ENCODE assay signal across 25 cellular contexts in the genomic region with DNA sequence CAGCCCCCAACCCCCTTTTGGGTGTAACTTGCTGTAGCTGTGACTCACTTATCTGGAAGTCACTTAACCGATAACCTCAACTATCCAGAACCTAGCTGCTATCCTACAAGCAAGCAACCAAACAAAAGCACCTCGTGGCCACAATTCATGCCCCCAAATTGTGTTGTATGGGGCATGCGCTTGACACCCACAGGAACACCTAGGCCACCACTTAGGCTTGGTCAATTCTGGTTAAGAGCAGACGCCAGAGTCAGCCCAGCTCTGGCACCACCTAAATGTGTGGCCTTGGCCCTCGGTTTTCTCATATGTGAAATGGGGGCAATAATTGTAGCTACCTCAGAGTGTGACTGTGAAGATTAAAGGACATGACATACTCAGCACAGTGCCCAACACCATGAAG. TPM values are rescaled to one million over a fixed set of nuclear protein-coding genes. Genes with fewer than 3 reads are reported as not detected.
A peak's percentile ranks its signal among the peaks of the same experiment; 100 is the strongest.
DNase-seq lines count a peak whose midpoint lies in the region; ATAC-seq lines count a peak whose summit lies in the region.
"Had no signal": no experiment of that assay in that cellular context is flagged by ENCODE, and none has a peak within 500 bp of the region (broad histone marks: within the 10 kb centered on the region; RNA-seq: fewer than 3 reads in every experiment).

No MANE protein-coding gene starts in this region.

- H3K9me3 Mint-ChIP-seq in stimulated activated naive CD8-positive, alpha-beta T cell treated with anti-CD3 and anti-CD28 coated beads, Interleukin-15, Interleukin-2, amounts not matched to agents 100 ng/mL and 50 ng/mL, for 24 hours = no peaks in the 10 kb centered on the region
- H3K9me3 Mint-ChIP-seq in T-cell = no peaks in the 10 kb centered on the region
- no peaks in the 10 kb centered on the region for H3K9me3 Mint-ChIP-seq in effector memory CD8-positive, alpha-beta T cell

- H3K27ac Mint-ChIP-seq in stimulated activated naive CD8-positive, alpha-beta T cell treated with anti-CD3 and anti-CD28 coated beads, Interleukin-15, Interleukin-2, amounts not matched to agents 100 ng/mL and 50 ng/mL, for 24 hours = no peak overlapping the region
- H3K27ac Mint-ChIP-seq in T-cell = peak overlapping the region; percentile 66 to 75
- H3K27ac Mint-ChIP-seq in effector memory CD8-positive, alpha-beta T cell = peak overlapping the region; percentile 97
- H3K27ac Mint-ChIP-seq: activated CD8-positive, alpha-beta memory T cell treated with anti-CD3 and anti-CD28 coated beads, Interleukin-2, amount 10 ng/mL, durations not matched to agents 7 days and 5 days; endodermal cell had no signal

- H3K4me3 Mint-ChIP-seq in stimulated activated naive CD8-positive, alpha-beta T cell treated with anti-CD3 and anti-CD28 coated beads, Interleukin-15, Interleukin-2, amounts not matched to agents 100 ng/mL and 50 ng/mL, for 24 hours = peak overlapping the region; percentile 27
- peak overlapping the region; percentile 10 to 88 (median 44) for H3K4me3 Mint-ChIP-seq in T-cell
- peak overlapping the region; percentile 84 to 99 for H3K4me3 Mint-ChIP-seq in effector memory CD8-positive, alpha-beta T cell
- H3K4me3 Mint-ChIP-seq: activated CD8-positive, alpha-beta memory T cell treated with anti-CD3 and anti-CD28 coated beads, Interleukin-2, amount 10 ng/mL, durations not matched to agents 7 days and 5 days; endodermal cell had no signal

- CTCF ChIA-PET in T-cell (lab: Charles Lee) = interaction anchor here in 1 of 2 donors (0.9 kb wide), 1 partner anchor 36 kb away, joined by 3 read pairs; no protein-coding TSS in a partner anchor

- ATAC-seq in stimulated activated naive CD8-positive, alpha-beta T cell treated with anti-CD3 and anti-CD28 coated beads, Interleukin-15, Interleukin-2, amounts not matched to agents 100 U/mL and 50 U/mL, for 24 hours = no peak
- ATAC-seq in T-cell (replicated peaks in 1 of 4) (no peak), HG03439 (IDR thresholded peaks at IDR 0.05; ENCODE audit: unreplicated experiment) (no peak)
- no peak for ATAC-seq in effector memory CD8-positive, alpha-beta T cell (replicated peaks)
- ATAC-seq: activated CD8-positive, alpha-beta memory T cell treated with anti-CD3 and anti-CD28 coated beads, Interleukin-2, amount 10 ng/mL, durations not matched to agents 7 days and 5 days; left colon; PC-3; Right ventricle myocardium inferior had no signal

- POLR2A ChIA-PET in T-cell (lab: Charles Lee) = interaction anchor here in 1 of 2 donors (0.6 kb wide), 2 partner anchors 42 to 176 kb away, joined by 3 read pairs; no protein-coding TSS in a partner anchor

- H3K4me1 Mint-ChIP-seq in stimulated activated naive CD8-positive, alpha-beta T cell treated with anti-CD3 and anti-CD28 coated beads, Interleukin-15, Interleukin-2, amounts not matched to agents 100 ng/mL and 50 ng/mL, for 24 hours (ENCODE audit: low read depth) = peaks cover 82% of the 10 kb centered on the region
- H3K4me1 Mint-ChIP-seq in T-cell = peaks cover 80 to 83% (median 80%) of the 10 kb centered on the region in 3 donors
- peaks cover 61 to 80% of the 10 kb centered on the region in 2 donors for H3K4me1 Mint-ChIP-seq in effector memory CD8-positive, alpha-beta T cell (ENCODE audit: low read depth in 2 of 2)

- no peak for DNase-seq in stimulated activated naive CD8-positive, alpha-beta T cell treated with anti-CD3 and anti-CD28 coated beads, Interleukin-15, Interleukin-2, amounts not matched to agents 100 U/mL and 50 U/mL, for 24 hours
- no peak for DNase-seq in T-cell
- DNase-seq in effector memory CD8-positive, alpha-beta T cell = no peak
- DNase-seq in caudate nucleus (lab: John Stamatoyannopoulos, UW) = no peak
- DNase-seq in pons (ENCODE audit: low spot score) = no peak
- DNase-seq: activated CD8-positive, alpha-beta memory T cell treated with anti-CD3 and anti-CD28 coated beads, Interleukin-2, amount 10 ng/mL, durations not matched to agents 7 days and 5 days; amygdala; colonic mucosa; endodermal cell; left colon; mesenchymal stem cell; NCI-H146; NCI-H524; PC-3 had no signal

- no peaks in the 10 kb centered on the region for H3K27me3 Mint-ChIP-seq in stimulated activated naive CD8-positive, alpha-beta T cell treated with anti-CD3 and anti-CD28 coated beads, Interleukin-15, Interleukin-2, amounts not matched to agents 100 ng/mL and 50 ng/mL, for 24 hours
- no peaks in the 10 kb centered on the region for H3K27me3 Mint-ChIP-seq in T-cell
- H3K27me3 Mint-ChIP-seq in effector memory CD8-positive, alpha-beta T cell = no peaks in the 10 kb centered on the region
- H3K27me3 Mint-ChIP-seq: activated CD8-positive, alpha-beta memory T cell treated with anti-CD3 and anti-CD28 coated beads, Interleukin-2, amount 10 ng/mL, durations not matched to agents 7 days and 5 days had no signal

- no peak overlapping the region for H3K27ac ChIP-seq in caudate nucleus (ENCODE audit: low read depth, low read length)
- H3K27ac ChIP-seq: breast epithelium, colonic mucosa, esophagus muscularis mucosa, KMS-11, skin epidermis, thoracic aorta, vagina had no signal

- H3K36me3 Mint-ChIP-seq in stimulated activated naive CD8-positive, alpha-beta T cell treated with anti-CD3 and anti-CD28 coated beads, Interleukin-15, Interleukin-2, amounts not matched to agents 100 ng/mL and 50 ng/mL, for 24 hours (ENCODE audit: low read depth) = peaks cover 43% of the 10 kb centered on the region
- H3K36me3 Mint-ChIP-seq in T-cell = peaks cover 47% of the 10 kb centered on the region
- H3K36me3 Mint-ChIP-seq in effector memory CD8-positive, alpha-beta T cell (ENCODE audit: insufficient read depth) = peaks cover 78% of the 10 kb centered on the region

RNA-seq across cellular contexts. Expression of gene PIK3R5, which starts 3.6 kb away (rescaled TPM):
- total RNA-seq in T-cell = 100 to 1,000 TPM; 118 to 210 (median 151) TPM
- total RNA-seq: H4, HT1080, PC-3 had no signal

RNA-seq across cellular contexts. Expression of gene NTN1, which starts 59.4 kb away (rescaled TPM):
- under 1 TPM in 4 of 5 donors, not detected in 1; 0.07 to 0.15 (median 0.12) TPM for total RNA-seq in T-cell
- total RNA-seq: HT1080 had no signal

Comparison
In these comparisons a context has a peak if more than half of its experiments do, and no peak if none do; other contexts are left out.
1. H3K4me3 Mint-ChIP-seq: peak in every context shown above with its lines; median percentile 92 in effector memory CD8-positive, alpha-beta T cell; 44 in T-cell; 27 in stimulated activated naive CD8-positive, alpha-beta T cell treated with anti-CD3 and anti-CD28 coated beads, Interleukin-15, Interleukin-2, amounts not matched to agents 100 ng/mL and 50 ng/mL, for 24 hours.